ENCODE assay signal across 10 cellular contexts in genomic region chr17:74380086-74380958, GRCh38. TPM values are rescaled to one million over a fixed set of nuclear protein-coding genes. Genes with fewer than 3 reads are reported as not detected.
DNase-seq lines count a peak whose midpoint lies in the region; ATAC-seq, FAIRE-seq and TF ChIP-seq lines count a peak whose summit lies in the region.
"Had no signal": no experiment of that assay in that cellular context is flagged by ENCODE, and none has a peak within 500 bp of the region (broad histone marks: within the 10 kb centered on the region; RNA-seq: fewer than 3 reads in every experiment).

No MANE protein-coding gene starts in this region.

- WGBS in A549 (ENCODE audit: missing lambda C conversion rate) = 29% methylated on average over 17 of the region's 17 CpGs

- H3K4me2 ChIP-seq in A549 (peak overlapping the region; percentile 68), Loucy (ENCODE audit: low read depth, low read length, poor library complexity, severe bottlenecking) (peak overlapping the region; percentile 67)

- ATAC-seq in A549 (peak; percentile 47 to 66), GM21515 (IDR thresholded peaks at IDR 0.05; ENCODE audit: unreplicated experiment) (no peak), GM18502 (IDR thresholded peaks at IDR 0.05; ENCODE audit: poor library complexity, unreplicated experiment) (no peak)

- peak in 1 of 2 experiments; percentile 18; a peak in 1 of 5 replicates for TF ChIP-seq RAD21 in A549 (conservative IDR thresholded peaks at IDR 0.05 in 1 of 2, IDR thresholded peaks at IDR 0.05 in 1 of 2)

- no peak for FAIRE-seq in A549 (lab: Jason Lieb, UNC)
- FAIRE-seq: colon had no signal

- H3K79me2 ChIP-seq in Loucy (ENCODE audit: insufficient read depth, low read length) = no peaks in the 10 kb centered on the region

- CTCF ChIA-PET in A549 (lab: Yijun Ruan, JAX) = interaction anchor here (0.6 to 25.8 kb wide), 37 partner anchors 8 to 401 kb away, joined by 3 to 674 read pairs (median 6); partner anchors contain the start of genes BTBD17, CD300A, CD300LB and GPR142

- H3K9ac ChIP-seq in Loucy (ENCODE audit: low read depth, low read length, poor library complexity, severe bottlenecking) (no peak overlapping the region), muscle layer of colon (ENCODE audit: low read length) (no peak overlapping the region)

- peak overlapping the region; percentile 36 to 80; a peak in 5 of 6 replicates for H3K27ac ChIP-seq in A549
- H3K27ac ChIP-seq in muscle layer of colon (ENCODE audit: low read depth, low read length) = no peak overlapping the region

- H3K36me3 ChIP-seq in Loucy (ENCODE audit: insufficient read depth, low read length) (no peaks in the 10 kb centered on the region), muscle layer of colon (ENCODE audit: insufficient read depth, low read length) (no peaks in the 10 kb centered on the region)

- no peak for TF ChIP-seq EP300 in A549 (IDR thresholded peaks at IDR 0.05)

- TF ChIP-seq CTCF in A549 (IDR thresholded peaks at IDR 0.05) = peak; percentile 16; the same call in 1 of the 3 replicates
- no peak; the same call in 1 of the 2 replicates for TF ChIP-seq CTCF in Loucy (conservative IDR thresholded peaks at IDR 0.05; ENCODE audit: low read length)

- no peaks in the 10 kb centered on the region for H3K9me3 ChIP-seq in A549
- no peaks in the 10 kb centered on the region for H3K9me3 ChIP-seq in Loucy (ENCODE audit: insufficient read depth, low read depth, low read length)
- H3K9me3 ChIP-seq in muscle layer of colon (ENCODE audit: low read length) = no peaks in the 10 kb centered on the region

- POLR2A ChIA-PET in A549 (lab: Yijun Ruan, JAX) = interaction anchor here (1.6 to 2.5 kb wide), 2 partner anchors 50 to 74 kb away, joined by 4 to 14 read pairs; no protein-coding TSS in a partner anchor

- H3K27me3 ChIP-seq in Loucy (ENCODE audit: insufficient read depth, low read length, poor library complexity, severe bottlenecking) (no peaks in the 10 kb centered on the region), muscle layer of colon (ENCODE audit: control insufficient read depth in 1 of 2, insufficient read depth in 2 of 2, low read length in 2 of 2) (no peaks in the 10 kb centered on the region)

- no peak for TF ChIP-seq POLR2A in A549 (IDR thresholded peaks at IDR 0.05; ENCODE audit: low read length)

- no peaks in the 10 kb centered on the region for H3F3A ChIP-seq in Loucy (ENCODE audit: low read depth)

- H2AFZ ChIP-seq in Loucy (ENCODE audit: low read length) = no peak overlapping the region

- H3K4me1 ChIP-seq in A549 (peaks cover 14% of the 10 kb centered on the region), Loucy (ENCODE audit: insufficient read depth, low read length, poor library complexity, severe bottlenecking) (peaks cover 12% of the 10 kb centered on the region), muscle layer of colon (ENCODE audit: insufficient read depth, low read length) (peaks cover 16% of the 10 kb centered on the region)

- no peaks in the 10 kb centered on the region for H4K20me1 ChIP-seq in Loucy (ENCODE audit: insufficient read depth, low read length, poor library complexity, severe bottlenecking)

- DNase-seq in A549 (ENCODE audit: low read depth in 1 of 2, low spot score in 1 of 2) (peak in 1 of 2 experiments; percentile 44), cerebellar cortex (ENCODE audit: low spot score) (peak; percentile 61)
- no peak for DNase-seq in activated CD4-positive, alpha-beta T cell treated with anti-CD3 and anti-CD28 coated beads for 1 hour
- DNase-seq in activated CD4-positive, CD25-positive, alpha-beta regulatory T cell (lab: John Stamatoyannopoulos, UW) = no peak

- H3K4me3 ChIP-seq in A549 (0 out of 3 replicates have a peak overlapping the region, but pooled peaks have one; percentile 4), Loucy (ENCODE audit: low read length, poor library complexity, severe bottlenecking) (peak overlapping the region; percentile 45), muscle layer of colon (ENCODE audit: low read depth in 1 of 2, low read length in 2 of 2) (peak overlapping the region; percentile 31 to 41)

- no peaks in the 10 kb centered on the region for H3K9me2 ChIP-seq in Loucy (replicated peaks; ENCODE audit: low read depth, low read length)

TF ChIP-seq in A549, 52 proteins besides CTCF, POLR2A, EP300 and RAD21:
- TF ChIP-seq CBX8 (IDR thresholded peaks at IDR 0.05) (no peak), CHD2 (IDR thresholded peaks at IDR 0.05; ENCODE audit: low read length, partially characterized antibody) (no peak), ZNF302 (CRISPR knock-in tag; IDR thresholded peaks at IDR 0.05) (no peak), SMC3 (IDR thresholded peaks at IDR 0.05) (peak; percentile 8; the same call in 1 of the 3 replicates)

RNA-seq across cellular contexts. Expression of gene GPR142, which starts 13.0 kb away (rescaled TPM):
- polyA plus RNA-seq in A549 (2011; rRNA removed) = not detected in 2 replicates
- polyA plus RNA-seq in A549 (2012; cell fraction: cytosol; rRNA removed) = not detected in 2 replicates
- polyA plus RNA-seq in A549 (2012; cell fraction: nucleus; rRNA removed) = 0.05 TPM in 1 of 2 replicates, not detected in the other
- not detected in 3 replicates for polyA plus RNA-seq in A549 (2017; fragmentation: RNase III; extraction: RNeasy Plus Mini Kit Qiagen cat#74134 plus additional on column Dnase treatment)
- polyA minus RNA-seq in A549 (2011; rRNA and poly(A)+ RNA removed) = not detected in 2 replicates
- polyA plus RNA-seq: IMR-90 had no signal

RNA-seq across cellular contexts. Expression of gene BTBD17, which starts 18.7 kb away (rescaled TPM):
- polyA plus RNA-seq in A549 (2011; rRNA removed) (not detected in 2 replicates), A549 (2017; fragmentation: RNase III; extraction: RNeasy Plus Mini Kit Qiagen cat#74134 plus additional on column Dnase treatment) (not detected in 3 replicates)
- not detected in 2 replicates for polyA plus RNA-seq in A549 (2012; cell fraction: cytosol; rRNA removed)
- not detected in 2 replicates for polyA plus RNA-seq in A549 (2012; cell fraction: nucleus; rRNA removed)
- not detected in 2 replicates for polyA minus RNA-seq in A549 (2011; rRNA and poly(A)+ RNA removed)
- polyA plus RNA-seq: IMR-90 had no signal

RNA-seq across cellular contexts. Expression of gene GPRC5C, which starts 51.6 kb away (rescaled TPM):
- 36.5 and 44.2 TPM in 2 replicates for polyA plus RNA-seq in A549 (2011; rRNA removed)
- polyA plus RNA-seq in A549 (2012; cell fraction: cytosol; rRNA removed) = 49.3 and 76.1 TPM in 2 replicates
- 79.6 and 118 TPM in 2 replicates for polyA plus RNA-seq in A549 (2012; cell fraction: nucleus; rRNA removed)
- polyA plus RNA-seq in A549 (2017; fragmentation: RNase III; extraction: RNeasy Plus Mini Kit Qiagen cat#74134 plus additional on column Dnase treatment) = 42.4 to 49.2 TPM (median 44.0 TPM) in 3 replicates
- 47.8 and 50.9 TPM in 2 replicates for polyA minus RNA-seq in A549 (2011; rRNA and poly(A)+ RNA removed)
- polyA plus RNA-seq: IMR-90 had no signal

RNA-seq across cellular contexts. Expression of gene KIF19, which starts 54.3 kb away (rescaled TPM):
- polyA plus RNA-seq in A549 (2011; rRNA removed) (not detected in 2 replicates), A549 (2017; fragmentation: RNase III; extraction: RNeasy Plus Mini Kit Qiagen cat#74134 plus additional on column Dnase treatment) (not detected in 3 replicates)
- polyA plus RNA-seq in A549 (2012; cell fraction: cytosol; rRNA removed) = 0.01 TPM in 1 of 2 replicates, not detected in the other
- polyA plus RNA-seq in A549 (2012; cell fraction: nucleus; rRNA removed) = 0.01 TPM in 1 of 2 replicates, not detected in the other
- not detected in 2 replicates for polyA minus RNA-seq in A549 (2011; rRNA and poly(A)+ RNA removed)
- polyA plus RNA-seq: IMR-90 had no signal

Comparison
In these comparisons a context has a peak if more than half of its experiments do, and no peak if none do; other contexts are left out.
1. ATAC-seq: peak in A549 (2 of 2); none in GM21515 (single experiment) and GM18502 (single experiment).
2. Peak in every context shown above with its lines, with median percentiles within 50 percentile points of each other: H3K4me3 ChIP-seq.